In genomic region chr19:55882626-55883025, GRCh38 we compare ENCODE assay signal across 38 cellular contexts. TPM values are rescaled to one million over a fixed set of nuclear protein-coding genes. Genes with fewer than 3 reads are reported as not detected.
"Had no signal": no experiment of that assay in that cellular context is flagged by ENCODE, and none has a peak within 500 bp of the region (broad histone marks: within the 10 kb centered on the region; RNA-seq: fewer than 3 reads in every experiment).

No MANE protein-coding gene starts in this region.

- DNase-seq: Karpas-422, Kasumi-1, KG1, MG63, MM.1S, MV-4-11, NCI-H1048, NCI-H1092, NCI-H1092 treated with DMSO at 0.1 percent for 48 hours, NCI-H1105, NCI-H1105 treated with DMSO at 0.1 percent for 48 hours, NCI-H1417, NCI-H1417 treated with DMSO at 0.1 percent for 48 hours, NCI-H1436, NCI-H1436 treated with DMSO at 0.1 percent for 48 hours, NCI-H146, NCI-H1694, NCI-H1694 treated with DMSO at 0.1 percent for 48 hours, NCI-H187, NCI-H187 treated with DMSO at 0.1 percent for 48 hours, NCI-H1930, NCI-H2029, NCI-H2029 treated with DMSO at 0.1 percent for 48 hours, NCI-H2081, NCI-H2081 treated with DMSO at 0.1 percent for 48 hours, NCI-H2107, NCI-H2171, NCI-H2171 treated with DMSO at 0.1 percent for 48 hours, NCI-H2227 treated with DMSO at 0.1 percent for 48 hours, NCI-H226, NCI-H345, NCI-H446, NCI-H446 treated with DMSO at 0.1 percent for 48 hours had no signal

- H3K9me3 ChIP-seq: MG63 had no signal

- H3K27me3 ChIP-seq: MG63 had no signal

- H3K4me3 ChIP-seq: MG63 had no signal

- H3K36me3 ChIP-seq: MG63 had no signal

- H3K27ac ChIP-seq: KMS-11 had no signal

RNA-seq across cellular contexts. Expression of gene NLRP4, which starts 46.3 kb away (rescaled TPM):
- total RNA-seq: LHCN-M2, M059J, MCF 10A, NCI-H460 had no signal

RNA-seq across cellular contexts. Expression of gene NLRP13, which starts 49.5 kb away (rescaled TPM):
- total RNA-seq: LHCN-M2, M059J, MCF 10A, NCI-H460 had no signal

RNA-seq across cellular contexts. Expression of gene NLRP11, which starts 50.8 kb away (rescaled TPM):
- total RNA-seq: MCF 10A, NCI-H460 had no signal
